1 cellular context compared by ENCODE assay signal in the genomic region with DNA sequence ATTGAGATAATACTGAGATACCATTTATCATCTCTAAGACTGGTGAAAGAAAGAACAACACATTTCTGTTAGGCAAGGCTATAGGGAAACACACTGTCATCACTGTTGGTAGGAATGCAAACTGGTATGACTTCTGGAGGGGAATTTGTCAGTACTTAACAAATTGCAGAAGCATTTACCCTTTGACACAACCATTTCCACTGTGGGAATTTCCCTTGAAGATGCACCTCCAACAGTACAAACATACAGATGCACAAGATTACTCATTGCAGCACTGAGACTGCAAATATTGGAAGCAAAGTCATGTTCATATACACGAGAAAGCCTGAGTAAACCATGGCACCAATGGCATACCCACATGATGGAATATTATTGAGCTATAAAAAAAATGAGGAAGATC.
TF ChIP-seq lines count a peak whose summit lies in the region.

No MANE protein-coding gene starts in this region.

TF ChIP-seq in GM12878, 131 proteins besides CTCF, POLR2A, EP300 and RAD21 (continues in another document):
- TF ChIP-seq SREBF2 (IDR thresholded peaks at IDR 0.05; ENCODE audit: low read length) (no peak), MEF2A (IDR thresholded peaks at IDR 0.05; ENCODE audit: insufficient read depth, low read depth, low read length) (0 out of 2 replicates have a peak, but pooled peaks have one; percentile 8), IRF4 (IDR thresholded peaks at IDR 0.05; ENCODE audit: low read depth, low read length) (peak; percentile 69; the same call in 1 of the 2 replicates), PAX5 (IDR thresholded peaks at IDR 0.05; ENCODE audit: borderline replicate concordance, low read depth, low read length) (peak; percentile 15; the same call in 1 of the 2 replicates), MTA2 (IDR thresholded peaks at IDR 0.05; ENCODE audit: low read depth) (peak; percentile 51), USF1 (IDR thresholded peaks at IDR 0.05; ENCODE audit: borderline replicate concordance, extremely low read length, insufficient read depth, low read depth, low read length) (no peak), BCL11A (IDR thresholded peaks at IDR 0.05; ENCODE audit: low read depth, low read length) (peak; percentile 58; the same call in 1 of the 2 replicates), CEBPB (IDR thresholded peaks at IDR 0.05; ENCODE audit: borderline replicate concordance in 1 of 2, low read depth in 2 of 2, low read length in 2 of 2) (0 out of 4 replicates have a peak, but pooled peaks of 1 of the 2 experiments have one; percentile 29), IKZF2 (IDR thresholded peaks at IDR 0.05) (peak; percentile 74 to 83; a peak in 3 of 4 replicates), ETV6 (conservative IDR thresholded peaks at IDR 0.05 in 1 of 2, IDR thresholded peaks at IDR 0.05 in 1 of 2; ENCODE audit: borderline replicate concordance in 1 of 2, low read depth in 1 of 2) (peak in 1 of 2 experiments; percentile 76; a peak in 2 of 4 replicates), KDM1A (IDR thresholded peaks at IDR 0.05; ENCODE audit: borderline replicate concordance) (no peak), FOXK2 (IDR thresholded peaks at IDR 0.05) (no peak), TBL1XR1 (IDR thresholded peaks at IDR 0.05; ENCODE audit: low read depth, low read length) (no peak), HDGF (IDR thresholded peaks at IDR 0.05) (no peak), BHLHE40 (IDR thresholded peaks at IDR 0.05; ENCODE audit: borderline replicate concordance in 1 of 2, low read depth in 2 of 2, low read length in 1 of 2) (peak in 1 of 2 experiments; percentile 54; a peak in 1 of 4 replicates), ZNF217 (IDR thresholded peaks at IDR 0.05) (no peak), RELA (IDR thresholded peaks at IDR 0.05; ENCODE audit: borderline replicate concordance, partially characterized antibody) (peak; percentile 81), EGR1 (IDR thresholded peaks at IDR 0.05; ENCODE audit: borderline replicate concordance in 1 of 2, low read depth in 2 of 2, low read length in 2 of 2) (no peak), HCFC1 (IDR thresholded peaks at IDR 0.05; ENCODE audit: low read length) (no peak), BRCA1 (IDR thresholded peaks at IDR 0.05; ENCODE audit: low read depth, low read length) (no peak), RUNX3 (IDR thresholded peaks at IDR 0.05; ENCODE audit: low read length) (peak; percentile 44; the same call in 1 of the 2 replicates), NR2C1 (IDR thresholded peaks at IDR 0.05) (peak; percentile 52; the same call in 1 of the 2 replicates), SIN3A (IDR thresholded peaks at IDR 0.05; ENCODE audit: low read depth, low read length) (no peak), POU2F2 (IDR thresholded peaks at IDR 0.05; ENCODE audit: borderline replicate concordance, low read depth, low read length) (no peak), RAD51 (IDR thresholded peaks at IDR 0.05) (no peak), MAX (IDR thresholded peaks at IDR 0.05; ENCODE audit: low read depth, low read length) (no peak), SREBF1 (IDR thresholded peaks at IDR 0.05; ENCODE audit: low read length) (no peak), BACH1 (IDR thresholded peaks at IDR 0.05; ENCODE audit: borderline replicate concordance) (peak; percentile 92), ZBED1 (IDR thresholded peaks at IDR 0.05; ENCODE audit: borderline replicate concordance) (peak; percentile 59; the same call in 1 of the 2 replicates), CREM (IDR thresholded peaks at IDR 0.05; ENCODE audit: low read depth) (peak; percentile 70)
- TF ChIP-seq, protein P1, sequence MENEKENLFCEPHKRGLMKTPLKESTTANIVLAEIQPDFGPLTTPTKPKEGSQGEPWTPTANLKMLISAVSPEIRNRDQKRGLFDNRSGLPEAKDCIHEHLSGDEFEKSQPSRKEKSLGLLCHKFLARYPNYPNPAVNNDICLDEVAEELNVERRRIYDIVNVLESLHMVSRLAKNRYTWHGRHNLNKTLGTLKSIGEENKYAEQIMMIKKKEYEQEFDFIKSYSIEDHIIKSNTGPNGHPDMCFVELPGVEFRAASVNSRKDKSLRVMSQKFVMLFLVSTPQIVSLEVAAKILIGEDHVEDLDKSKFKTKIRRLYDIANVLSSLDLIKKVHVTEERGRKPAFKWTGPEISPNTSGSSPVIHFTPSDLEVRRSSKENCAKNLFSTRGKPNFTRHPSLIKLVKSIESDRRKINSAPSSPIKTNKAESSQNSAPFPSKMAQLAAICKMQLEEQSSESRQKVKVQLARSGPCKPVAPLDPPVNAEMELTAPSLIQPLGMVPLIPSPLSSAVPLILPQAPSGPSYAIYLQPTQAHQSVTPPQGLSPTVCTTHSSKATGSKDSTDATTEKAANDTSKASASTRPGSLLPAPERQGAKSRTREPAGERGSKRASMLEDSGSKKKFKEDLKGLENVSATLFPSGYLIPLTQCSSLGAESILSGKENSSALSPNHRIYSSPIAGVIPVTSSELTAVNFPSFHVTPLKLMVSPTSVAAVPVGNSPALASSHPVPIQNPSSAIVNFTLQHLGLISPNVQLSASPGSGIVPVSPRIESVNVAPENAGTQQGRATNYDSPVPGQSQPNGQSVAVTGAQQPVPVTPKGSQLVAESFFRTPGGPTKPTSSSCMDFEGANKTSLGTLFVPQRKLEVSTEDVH (IDR thresholded peaks at IDR 0.05; ENCODE audit: low read depth, partially characterized antibody), result no peak
- TF ChIP-seq, protein P2, sequence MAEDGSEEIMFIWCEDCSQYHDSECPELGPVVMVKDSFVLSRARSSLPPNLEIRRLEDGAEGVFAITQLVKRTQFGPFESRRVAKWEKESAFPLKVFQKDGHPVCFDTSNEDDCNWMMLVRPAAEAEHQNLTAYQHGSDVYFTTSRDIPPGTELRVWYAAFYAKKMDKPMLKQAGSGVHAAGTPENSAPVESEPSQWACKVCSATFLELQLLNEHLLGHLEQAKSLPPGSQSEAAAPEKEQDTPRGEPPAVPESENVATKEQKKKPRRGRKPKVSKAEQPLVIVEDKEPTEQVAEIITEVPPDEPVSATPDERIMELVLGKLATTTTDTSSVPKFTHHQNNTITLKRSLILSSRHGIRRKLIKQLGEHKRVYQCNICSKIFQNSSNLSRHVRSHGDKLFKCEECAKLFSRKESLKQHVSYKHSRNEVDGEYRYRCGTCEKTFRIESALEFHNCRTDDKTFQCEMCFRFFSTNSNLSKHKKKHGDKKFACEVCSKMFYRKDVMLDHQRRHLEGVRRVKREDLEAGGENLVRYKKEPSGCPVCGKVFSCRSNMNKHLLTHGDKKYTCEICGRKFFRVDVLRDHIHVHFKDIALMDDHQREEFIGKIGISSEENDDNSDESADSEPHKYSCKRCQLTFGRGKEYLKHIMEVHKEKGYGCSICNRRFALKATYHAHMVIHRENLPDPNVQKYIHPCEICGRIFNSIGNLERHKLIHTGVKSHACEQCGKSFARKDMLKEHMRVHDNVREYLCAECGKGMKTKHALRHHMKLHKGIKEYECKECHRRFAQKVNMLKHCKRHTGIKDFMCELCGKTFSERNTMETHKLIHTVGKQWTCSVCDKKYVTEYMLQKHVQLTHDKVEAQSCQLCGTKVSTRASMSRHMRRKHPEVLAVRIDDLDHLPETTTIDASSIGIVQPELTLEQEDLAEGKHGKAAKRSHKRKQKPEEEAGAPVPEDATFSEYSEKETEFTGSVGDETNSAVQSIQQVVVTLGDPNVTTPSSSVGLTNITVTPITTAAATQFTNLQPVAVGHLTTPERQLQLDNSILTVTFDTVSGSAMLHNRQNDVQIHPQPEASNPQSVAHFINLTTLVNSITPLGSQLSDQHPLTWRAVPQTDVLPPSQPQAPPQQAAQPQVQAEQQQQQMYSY (CRISPR knock-in tag; IDR thresholded peaks at IDR 0.05), result no peak
- TF ChIP-seq, protein P3, sequence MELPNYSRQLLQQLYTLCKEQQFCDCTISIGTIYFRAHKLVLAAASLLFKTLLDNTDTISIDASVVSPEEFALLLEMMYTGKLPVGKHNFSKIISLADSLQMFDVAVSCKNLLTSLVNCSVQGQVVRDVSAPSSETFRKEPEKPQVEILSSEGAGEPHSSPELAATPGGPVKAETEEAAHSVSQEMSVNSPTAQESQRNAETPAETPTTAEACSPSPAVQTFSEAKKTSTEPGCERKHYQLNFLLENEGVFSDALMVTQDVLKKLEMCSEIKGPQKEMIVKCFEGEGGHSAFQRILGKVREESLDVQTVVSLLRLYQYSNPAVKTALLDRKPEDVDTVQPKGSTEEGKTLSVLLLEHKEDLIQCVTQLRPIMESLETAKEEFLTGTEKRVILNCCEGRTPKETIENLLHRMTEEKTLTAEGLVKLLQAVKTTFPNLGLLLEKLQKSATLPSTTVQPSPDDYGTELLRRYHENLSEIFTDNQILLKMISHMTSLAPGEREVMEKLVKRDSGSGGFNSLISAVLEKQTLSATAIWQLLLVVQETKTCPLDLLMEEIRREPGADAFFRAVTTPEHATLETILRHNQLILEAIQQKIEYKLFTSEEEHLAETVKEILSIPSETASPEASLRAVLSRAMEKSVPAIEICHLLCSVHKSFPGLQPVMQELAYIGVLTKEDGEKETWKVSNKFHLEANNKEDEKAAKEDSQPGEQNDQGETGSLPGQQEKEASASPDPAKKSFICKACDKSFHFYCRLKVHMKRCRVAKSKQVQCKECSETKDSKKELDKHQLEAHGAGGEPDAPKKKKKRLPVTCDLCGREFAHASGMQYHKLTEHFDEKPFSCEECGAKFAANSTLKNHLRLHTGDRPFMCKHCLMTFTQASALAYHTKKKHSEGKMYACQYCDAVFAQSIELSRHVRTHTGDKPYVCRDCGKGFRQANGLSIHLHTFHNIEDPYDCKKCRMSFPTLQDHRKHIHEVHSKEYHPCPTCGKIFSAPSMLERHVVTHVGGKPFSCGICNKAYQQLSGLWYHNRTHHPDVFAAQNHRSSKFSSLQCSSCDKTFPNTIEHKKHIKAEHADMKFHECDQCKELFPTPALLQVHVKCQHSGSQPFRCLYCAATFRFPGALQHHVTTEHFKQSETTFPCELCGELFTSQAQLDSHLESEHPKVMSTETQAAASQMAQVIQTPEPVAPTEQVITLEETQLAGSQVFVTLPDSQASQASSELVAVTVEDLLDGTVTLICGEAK (IDR thresholded peaks at IDR 0.05; ENCODE audit: borderline replicate concordance), result no peak
- TF ChIP-seq, protein P4, sequence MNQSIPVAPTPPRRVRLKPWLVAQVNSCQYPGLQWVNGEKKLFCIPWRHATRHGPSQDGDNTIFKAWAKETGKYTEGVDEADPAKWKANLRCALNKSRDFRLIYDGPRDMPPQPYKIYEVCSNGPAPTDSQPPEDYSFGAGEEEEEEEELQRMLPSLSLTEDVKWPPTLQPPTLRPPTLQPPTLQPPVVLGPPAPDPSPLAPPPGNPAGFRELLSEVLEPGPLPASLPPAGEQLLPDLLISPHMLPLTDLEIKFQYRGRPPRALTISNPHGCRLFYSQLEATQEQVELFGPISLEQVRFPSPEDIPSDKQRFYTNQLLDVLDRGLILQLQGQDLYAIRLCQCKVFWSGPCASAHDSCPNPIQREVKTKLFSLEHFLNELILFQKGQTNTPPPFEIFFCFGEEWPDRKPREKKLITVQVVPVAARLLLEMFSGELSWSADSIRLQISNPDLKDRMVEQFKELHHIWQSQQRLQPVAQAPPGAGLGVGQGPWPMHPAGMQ (IDR thresholded peaks at IDR 0.05; ENCODE audit: borderline replicate concordance), result no peak
- TF ChIP-seq, protein P5, sequence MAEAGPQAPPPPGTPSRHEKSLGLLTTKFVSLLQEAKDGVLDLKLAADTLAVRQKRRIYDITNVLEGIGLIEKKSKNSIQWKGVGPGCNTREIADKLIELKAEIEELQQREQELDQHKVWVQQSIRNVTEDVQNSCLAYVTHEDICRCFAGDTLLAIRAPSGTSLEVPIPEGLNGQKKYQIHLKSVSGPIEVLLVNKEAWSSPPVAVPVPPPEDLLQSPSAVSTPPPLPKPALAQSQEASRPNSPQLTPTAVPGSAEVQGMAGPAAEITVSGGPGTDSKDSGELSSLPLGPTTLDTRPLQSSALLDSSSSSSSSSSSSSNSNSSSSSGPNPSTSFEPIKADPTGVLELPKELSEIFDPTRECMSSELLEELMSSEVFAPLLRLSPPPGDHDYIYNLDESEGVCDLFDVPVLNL (IDR thresholded peaks at IDR 0.05; ENCODE audit: low read depth, low read length), result no peak
- TF ChIP-seq, protein P6, sequence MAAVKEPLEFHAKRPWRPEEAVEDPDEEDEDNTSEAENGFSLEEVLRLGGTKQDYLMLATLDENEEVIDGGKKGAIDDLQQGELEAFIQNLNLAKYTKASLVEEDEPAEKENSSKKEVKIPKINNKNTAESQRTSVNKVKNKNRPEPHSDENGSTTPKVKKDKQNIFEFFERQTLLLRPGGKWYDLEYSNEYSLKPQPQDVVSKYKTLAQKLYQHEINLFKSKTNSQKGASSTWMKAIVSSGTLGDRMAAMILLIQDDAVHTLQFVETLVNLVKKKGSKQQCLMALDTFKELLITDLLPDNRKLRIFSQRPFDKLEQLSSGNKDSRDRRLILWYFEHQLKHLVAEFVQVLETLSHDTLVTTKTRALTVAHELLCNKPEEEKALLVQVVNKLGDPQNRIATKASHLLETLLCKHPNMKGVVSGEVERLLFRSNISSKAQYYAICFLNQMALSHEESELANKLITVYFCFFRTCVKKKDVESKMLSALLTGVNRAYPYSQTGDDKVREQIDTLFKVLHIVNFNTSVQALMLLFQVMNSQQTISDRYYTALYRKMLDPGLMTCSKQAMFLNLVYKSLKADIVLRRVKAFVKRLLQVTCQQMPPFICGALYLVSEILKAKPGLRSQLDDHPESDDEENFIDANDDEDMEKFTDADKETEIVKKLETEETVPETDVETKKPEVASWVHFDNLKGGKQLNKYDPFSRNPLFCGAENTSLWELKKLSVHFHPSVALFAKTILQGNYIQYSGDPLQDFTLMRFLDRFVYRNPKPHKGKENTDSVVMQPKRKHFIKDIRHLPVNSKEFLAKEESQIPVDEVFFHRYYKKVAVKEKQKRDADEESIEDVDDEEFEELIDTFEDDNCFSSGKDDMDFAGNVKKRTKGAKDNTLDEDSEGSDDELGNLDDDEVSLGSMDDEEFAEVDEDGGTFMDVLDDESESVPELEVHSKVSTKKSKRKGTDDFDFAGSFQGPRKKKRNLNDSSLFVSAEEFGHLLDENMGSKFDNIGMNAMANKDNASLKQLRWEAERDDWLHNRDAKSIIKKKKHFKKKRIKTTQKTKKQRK (IDR thresholded peaks at IDR 0.05; ENCODE audit: low read depth, low read length), result no peak
- TF ChIP-seq, protein P7, sequence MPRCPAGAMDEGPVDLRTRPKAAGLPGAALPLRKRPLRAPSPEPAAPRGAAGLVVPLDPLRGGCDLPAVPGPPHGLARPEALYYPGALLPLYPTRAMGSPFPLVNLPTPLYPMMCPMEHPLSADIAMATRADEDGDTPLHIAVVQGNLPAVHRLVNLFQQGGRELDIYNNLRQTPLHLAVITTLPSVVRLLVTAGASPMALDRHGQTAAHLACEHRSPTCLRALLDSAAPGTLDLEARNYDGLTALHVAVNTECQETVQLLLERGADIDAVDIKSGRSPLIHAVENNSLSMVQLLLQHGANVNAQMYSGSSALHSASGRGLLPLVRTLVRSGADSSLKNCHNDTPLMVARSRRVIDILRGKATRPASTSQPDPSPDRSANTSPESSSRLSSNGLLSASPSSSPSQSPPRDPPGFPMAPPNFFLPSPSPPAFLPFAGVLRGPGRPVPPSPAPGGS (IDR thresholded peaks at IDR 0.05; ENCODE audit: borderline replicate concordance, insufficient read depth, low read depth, low read length, poor library complexity, severe bottlenecking), result peak; percentile 89
